1 cellular context compared by ENCODE assay signal in the genomic region with DNA sequence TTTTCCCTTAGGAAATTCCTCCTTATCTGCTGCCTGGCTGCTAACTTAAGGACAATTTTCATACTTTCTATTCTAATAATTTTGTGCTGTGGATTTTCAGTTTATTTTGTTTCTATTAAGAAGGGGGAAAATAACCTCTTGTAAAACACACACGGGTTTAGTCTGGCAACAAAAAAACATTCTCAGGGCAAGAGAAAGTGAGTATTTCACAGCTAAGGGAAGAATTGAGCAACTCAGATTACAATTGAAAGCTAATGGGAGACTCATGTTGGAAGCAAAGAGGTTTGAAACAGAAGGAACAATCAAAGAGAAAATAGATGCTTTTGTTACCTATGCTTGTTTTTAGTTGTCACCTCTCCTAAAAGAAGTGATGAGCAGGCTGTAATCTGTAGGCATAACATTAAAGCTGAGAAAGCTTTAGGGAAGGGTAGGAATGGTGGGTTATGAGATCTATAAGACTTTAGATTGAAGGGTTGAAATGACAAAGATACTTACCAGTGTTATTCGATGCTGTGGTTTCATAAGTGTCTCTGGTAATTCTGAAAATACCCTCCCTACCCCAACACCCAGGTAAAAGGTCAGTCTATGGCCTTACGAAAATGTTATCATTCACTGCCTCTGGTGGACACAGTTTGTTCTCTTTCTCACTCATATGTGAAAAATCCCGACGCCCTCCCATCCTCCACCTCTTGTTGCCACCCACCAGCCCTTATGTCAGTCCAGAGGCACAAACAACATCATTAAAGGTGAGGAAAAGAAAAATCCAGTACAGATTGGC.
TF ChIP-seq lines count a peak whose summit lies in the region.

No MANE protein-coding gene starts in this region.

TF ChIP-seq in GM23338, 12 proteins besides CTCF, POLR2A, EP300 and RAD21 (continued from another document):
- TF ChIP-seq, protein P1, sequence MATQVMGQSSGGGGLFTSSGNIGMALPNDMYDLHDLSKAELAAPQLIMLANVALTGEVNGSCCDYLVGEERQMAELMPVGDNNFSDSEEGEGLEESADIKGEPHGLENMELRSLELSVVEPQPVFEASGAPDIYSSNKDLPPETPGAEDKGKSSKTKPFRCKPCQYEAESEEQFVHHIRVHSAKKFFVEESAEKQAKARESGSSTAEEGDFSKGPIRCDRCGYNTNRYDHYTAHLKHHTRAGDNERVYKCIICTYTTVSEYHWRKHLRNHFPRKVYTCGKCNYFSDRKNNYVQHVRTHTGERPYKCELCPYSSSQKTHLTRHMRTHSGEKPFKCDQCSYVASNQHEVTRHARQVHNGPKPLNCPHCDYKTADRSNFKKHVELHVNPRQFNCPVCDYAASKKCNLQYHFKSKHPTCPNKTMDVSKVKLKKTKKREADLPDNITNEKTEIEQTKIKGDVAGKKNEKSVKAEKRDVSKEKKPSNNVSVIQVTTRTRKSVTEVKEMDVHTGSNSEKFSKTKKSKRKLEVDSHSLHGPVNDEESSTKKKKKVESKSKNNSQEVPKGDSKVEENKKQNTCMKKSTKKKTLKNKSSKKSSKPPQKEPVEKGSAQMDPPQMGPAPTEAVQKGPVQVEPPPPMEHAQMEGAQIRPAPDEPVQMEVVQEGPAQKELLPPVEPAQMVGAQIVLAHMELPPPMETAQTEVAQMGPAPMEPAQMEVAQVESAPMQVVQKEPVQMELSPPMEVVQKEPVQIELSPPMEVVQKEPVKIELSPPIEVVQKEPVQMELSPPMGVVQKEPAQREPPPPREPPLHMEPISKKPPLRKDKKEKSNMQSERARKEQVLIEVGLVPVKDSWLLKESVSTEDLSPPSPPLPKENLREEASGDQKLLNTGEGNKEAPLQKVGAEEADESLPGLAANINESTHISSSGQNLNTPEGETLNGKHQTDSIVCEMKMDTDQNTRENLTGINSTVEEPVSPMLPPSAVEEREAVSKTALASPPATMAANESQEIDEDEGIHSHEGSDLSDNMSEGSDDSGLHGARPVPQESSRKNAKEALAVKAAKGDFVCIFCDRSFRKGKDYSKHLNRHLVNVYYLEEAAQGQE (IDR thresholded peaks at IDR 0.05; ENCODE audit: unreplicated experiment): no peak
- no peak for TF ChIP-seq EZH2 (IDR thresholded peaks at IDR 0.05; ENCODE audit: low read depth, unreplicated experiment)
